Comparison of ENCODE assay signal across 1 cellular context in the genomic region with DNA sequence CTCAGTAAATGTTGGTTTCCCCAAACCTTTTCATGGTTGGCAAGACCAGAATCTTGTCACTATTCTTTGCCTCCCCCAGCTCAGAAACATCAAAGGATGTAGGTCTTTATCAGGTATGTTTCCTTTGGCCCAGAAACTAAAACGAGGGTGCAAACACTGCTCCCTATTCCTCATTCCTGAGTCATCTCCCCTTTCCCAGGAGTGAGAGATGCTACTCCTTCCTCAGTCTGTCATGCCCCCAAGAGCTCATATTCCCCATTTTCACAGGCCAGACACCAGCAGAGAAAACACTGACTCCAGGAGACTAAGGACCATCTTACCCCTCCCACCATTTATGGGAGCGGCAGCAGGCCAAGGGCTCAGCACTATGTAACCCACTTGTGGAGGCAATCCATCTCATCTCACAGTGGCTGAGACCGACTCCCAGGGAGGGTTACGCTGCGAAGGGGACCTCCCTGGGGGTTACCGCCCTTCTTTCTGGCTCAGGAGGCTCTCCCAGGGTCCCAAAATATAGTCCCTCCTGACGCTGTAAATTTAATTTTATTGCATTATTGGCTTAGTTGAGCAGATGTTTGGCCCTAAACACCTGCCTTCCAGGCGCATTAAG.
TF ChIP-seq lines count a peak whose summit lies in the region.

No MANE protein-coding gene starts in this region.

TF ChIP-seq in HCT116, 20 proteins besides CTCF, POLR2A, EP300 and RAD21:
- TF ChIP-seq, protein P1, sequence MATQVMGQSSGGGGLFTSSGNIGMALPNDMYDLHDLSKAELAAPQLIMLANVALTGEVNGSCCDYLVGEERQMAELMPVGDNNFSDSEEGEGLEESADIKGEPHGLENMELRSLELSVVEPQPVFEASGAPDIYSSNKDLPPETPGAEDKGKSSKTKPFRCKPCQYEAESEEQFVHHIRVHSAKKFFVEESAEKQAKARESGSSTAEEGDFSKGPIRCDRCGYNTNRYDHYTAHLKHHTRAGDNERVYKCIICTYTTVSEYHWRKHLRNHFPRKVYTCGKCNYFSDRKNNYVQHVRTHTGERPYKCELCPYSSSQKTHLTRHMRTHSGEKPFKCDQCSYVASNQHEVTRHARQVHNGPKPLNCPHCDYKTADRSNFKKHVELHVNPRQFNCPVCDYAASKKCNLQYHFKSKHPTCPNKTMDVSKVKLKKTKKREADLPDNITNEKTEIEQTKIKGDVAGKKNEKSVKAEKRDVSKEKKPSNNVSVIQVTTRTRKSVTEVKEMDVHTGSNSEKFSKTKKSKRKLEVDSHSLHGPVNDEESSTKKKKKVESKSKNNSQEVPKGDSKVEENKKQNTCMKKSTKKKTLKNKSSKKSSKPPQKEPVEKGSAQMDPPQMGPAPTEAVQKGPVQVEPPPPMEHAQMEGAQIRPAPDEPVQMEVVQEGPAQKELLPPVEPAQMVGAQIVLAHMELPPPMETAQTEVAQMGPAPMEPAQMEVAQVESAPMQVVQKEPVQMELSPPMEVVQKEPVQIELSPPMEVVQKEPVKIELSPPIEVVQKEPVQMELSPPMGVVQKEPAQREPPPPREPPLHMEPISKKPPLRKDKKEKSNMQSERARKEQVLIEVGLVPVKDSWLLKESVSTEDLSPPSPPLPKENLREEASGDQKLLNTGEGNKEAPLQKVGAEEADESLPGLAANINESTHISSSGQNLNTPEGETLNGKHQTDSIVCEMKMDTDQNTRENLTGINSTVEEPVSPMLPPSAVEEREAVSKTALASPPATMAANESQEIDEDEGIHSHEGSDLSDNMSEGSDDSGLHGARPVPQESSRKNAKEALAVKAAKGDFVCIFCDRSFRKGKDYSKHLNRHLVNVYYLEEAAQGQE (IDR thresholded peaks at IDR 0.05; ENCODE audit: low read depth) = no peak
- TF ChIP-seq, protein P2, sequence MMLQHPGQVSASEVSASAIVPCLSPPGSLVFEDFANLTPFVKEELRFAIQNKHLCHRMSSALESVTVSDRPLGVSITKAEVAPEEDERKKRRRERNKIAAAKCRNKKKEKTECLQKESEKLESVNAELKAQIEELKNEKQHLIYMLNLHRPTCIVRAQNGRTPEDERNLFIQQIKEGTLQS (IDR thresholded peaks at IDR 0.05) = no peak
- no peak for TF ChIP-seq ELF1 (IDR thresholded peaks at IDR 0.05; ENCODE audit: borderline replicate concordance, low read depth)
- TF ChIP-seq, protein P3, sequence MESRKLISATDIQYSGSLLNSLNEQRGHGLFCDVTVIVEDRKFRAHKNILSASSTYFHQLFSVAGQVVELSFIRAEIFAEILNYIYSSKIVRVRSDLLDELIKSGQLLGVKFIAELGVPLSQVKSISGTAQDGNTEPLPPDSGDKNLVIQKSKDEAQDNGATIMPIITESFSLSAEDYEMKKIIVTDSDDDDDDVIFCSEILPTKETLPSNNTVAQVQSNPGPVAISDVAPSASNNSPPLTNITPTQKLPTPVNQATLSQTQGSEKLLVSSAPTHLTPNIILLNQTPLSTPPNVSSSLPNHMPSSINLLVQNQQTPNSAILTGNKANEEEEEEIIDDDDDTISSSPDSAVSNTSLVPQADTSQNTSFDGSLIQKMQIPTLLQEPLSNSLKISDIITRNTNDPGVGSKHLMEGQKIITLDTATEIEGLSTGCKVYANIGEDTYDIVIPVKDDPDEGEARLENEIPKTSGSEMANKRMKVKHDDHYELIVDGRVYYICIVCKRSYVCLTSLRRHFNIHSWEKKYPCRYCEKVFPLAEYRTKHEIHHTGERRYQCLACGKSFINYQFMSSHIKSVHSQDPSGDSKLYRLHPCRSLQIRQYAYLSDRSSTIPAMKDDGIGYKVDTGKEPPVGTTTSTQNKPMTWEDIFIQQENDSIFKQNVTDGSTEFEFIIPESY (IDR thresholded peaks at IDR 0.05; ENCODE audit: extremely low read depth, insufficient replicate concordance, low read length) = no peak
- TF ChIP-seq SRF (IDR thresholded peaks at IDR 0.05; ENCODE audit: low read depth) = no peak
- TF ChIP-seq ZFX (IDR thresholded peaks at IDR 0.05) = no peak
- no peak for TF ChIP-seq EZH2phosphoT487 (IDR thresholded peaks at IDR 0.05; ENCODE audit: borderline replicate concordance)
- no peak for TF ChIP-seq TCF7L2 (IDR thresholded peaks at IDR 0.05; ENCODE audit: borderline replicate concordance, extremely low read depth, insufficient read depth, insufficient read length)
- no peak for TF ChIP-seq SIN3A (IDR thresholded peaks at IDR 0.05; ENCODE audit: low read depth)
- no peak for TF ChIP-seq EZH2 (IDR thresholded peaks at IDR 0.05)
- TF ChIP-seq EGR1 (IDR thresholded peaks at IDR 0.05; ENCODE audit: low read depth) = no peak
- TF ChIP-seq ZNF274 (IDR thresholded peaks at IDR 0.05; ENCODE audit: low read depth, low read length) = no peak
- TF ChIP-seq YY1 (IDR thresholded peaks at IDR 0.05; ENCODE audit: extremely low read depth, insufficient replicate concordance, low read depth, low read length) = no peak
- TF ChIP-seq POLR2AphosphoS5 (IDR thresholded peaks at IDR 0.05; ENCODE audit: low read depth, low read length) = no peak
